12 cellular contexts compared by ENCODE assay signal in the genomic region with DNA sequence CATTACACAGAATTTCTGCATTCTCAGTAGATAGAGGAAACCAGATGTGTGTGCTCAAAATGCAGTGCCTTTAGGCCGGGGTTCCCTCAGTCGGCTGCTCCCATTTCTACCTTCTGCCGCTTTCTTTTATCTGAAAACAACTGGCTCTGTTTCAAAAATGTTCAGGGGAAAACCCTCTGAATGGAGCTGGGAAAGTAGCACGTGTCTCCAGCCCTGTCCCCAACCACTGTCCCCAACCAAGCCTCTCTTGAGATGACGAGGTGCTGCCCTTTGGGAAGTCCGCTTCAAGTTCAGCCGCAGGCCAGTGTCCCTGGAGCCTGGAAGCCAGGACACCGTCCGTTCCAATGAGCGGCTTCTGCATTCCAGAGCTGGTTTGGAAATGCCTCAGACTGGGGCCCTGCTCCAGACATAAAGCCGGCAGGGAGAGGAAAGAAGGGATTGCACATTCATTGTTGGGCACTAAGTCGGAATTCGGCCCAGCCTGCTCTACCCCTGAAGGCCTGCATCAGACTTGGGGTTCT.
DNase-seq lines count a peak whose midpoint lies in the region; TF ChIP-seq lines count a peak whose summit lies in the region.
"Had no signal": no experiment of that assay in that cellular context is flagged by ENCODE, and none has a peak within 500 bp of the region (broad histone marks: within the 10 kb centered on the region; RNA-seq: fewer than 3 reads in every experiment).

No MANE protein-coding gene starts in this region.

- H3K27me3 ChIP-seq in GM23248 (replicated peaks; ENCODE audit: insufficient read depth) (no peaks in the 10 kb centered on the region), kidney epithelial cell (ENCODE audit: control insufficient read depth, insufficient read depth, low read length) (no peaks in the 10 kb centered on the region), smooth muscle cell (ENCODE audit: low read depth) (no peaks in the 10 kb centered on the region), Peyer's patch (no peaks in the 10 kb centered on the region)

- H3K4me2 ChIP-seq in GM23248 (ENCODE audit: unreplicated experiment) (peak overlapping the region; percentile 70), smooth muscle cell (peak overlapping the region; percentile 59)

- H3K4me3 ChIP-seq in GM23248 (peak overlapping the region; percentile 48), cardiac fibroblast (replicated peaks in 1 of 2; ENCODE audit: low read depth in 2 of 2, low read length in 2 of 2) (no peak overlapping the region), kidney epithelial cell (ENCODE audit: low read depth, low read length) (no peak overlapping the region), smooth muscle cell (no peak overlapping the region), Peyer's patch (no peak overlapping the region)

- H3K79me2 ChIP-seq in GM23248 (ENCODE audit: insufficient read depth) (no peaks in the 10 kb centered on the region), smooth muscle cell (ENCODE audit: low read depth) (no peaks in the 10 kb centered on the region)

- H3K27ac ChIP-seq in GM23248: peak overlapping the region; percentile 96
- peak overlapping the region; percentile 82 for H3K27ac ChIP-seq in smooth muscle cell (ENCODE audit: low read depth)
- H3K27ac ChIP-seq in Peyer's patch: no peak overlapping the region

- in situ Hi-C loops in GM23248 (cut with MboI): no loop called here

- H3K9me2 ChIP-seq in GM23248 (ENCODE audit: insufficient read depth): no peaks in the 10 kb centered on the region

- H3K36me3 ChIP-seq in GM23248 (ENCODE audit: low read depth) (no peaks in the 10 kb centered on the region), kidney epithelial cell (ENCODE audit: control insufficient read depth, insufficient read depth, low read length) (no peaks in the 10 kb centered on the region), smooth muscle cell (ENCODE audit: low read depth) (no peaks in the 10 kb centered on the region), Peyer's patch (peaks cover 0 to 29% (median 0%) of the 10 kb centered on the region in 3 donors)

- H3F3A ChIP-seq in GM23248 (ENCODE audit: insufficient read depth) (peaks cover 40% of the 10 kb centered on the region), smooth muscle cell (ENCODE audit: low read depth) (peaks cover 9% of the 10 kb centered on the region)

- TF ChIP-seq CTCF in cardiac fibroblast (IDR thresholded peaks at IDR 0.05; ENCODE audit: low read depth, low read length) (no peak), kidney epithelial cell (IDR thresholded peaks at IDR 0.05; ENCODE audit: insufficient read depth, low read length, poor library complexity, severe bottlenecking) (no peak), smooth muscle cell (IDR thresholded peaks at IDR 0.05; ENCODE audit: borderline replicate concordance, insufficient read depth, poor library complexity, severe bottlenecking) (no peak), Peyer's patch (IDR thresholded peaks at IDR 0.05) (no peak)

- no peak for TF ChIP-seq POLR2A in Peyer's patch (IDR thresholded peaks at IDR 0.05)

- H3K4me1 ChIP-seq in GM23248 (ENCODE audit: insufficient read depth): peaks cover 34% of the 10 kb centered on the region
- H3K4me1 ChIP-seq in smooth muscle cell (ENCODE audit: low read depth): peaks cover 14% of the 10 kb centered on the region
- H3K4me1 ChIP-seq in Peyer's patch: no peaks in the 10 kb centered on the region

- H3K9me3 ChIP-seq in GM23248 (ENCODE audit: low read depth) (no peaks in the 10 kb centered on the region), smooth muscle cell (replicated peaks; ENCODE audit: low read depth) (no peaks in the 10 kb centered on the region), Peyer's patch (no peaks in the 10 kb centered on the region)

- H4K20me1 ChIP-seq in GM23248 (ENCODE audit: insufficient read depth): no peaks in the 10 kb centered on the region
- H4K20me1 ChIP-seq in smooth muscle cell (ENCODE audit: low read depth): peaks cover 10% of the 10 kb centered on the region

- H2AFZ ChIP-seq in GM23248 (peak overlapping the region; percentile 57), smooth muscle cell (ENCODE audit: low read depth) (no peak overlapping the region)

- DNase-seq in GM23248 (peak; percentile 93), cardiac fibroblast (ENCODE audit: low read depth in 2 of 2) (peak; percentile 84), kidney epithelial cell (ENCODE audit: low read depth) (peak; percentile 12), smooth muscle cell (lab: John Stamatoyannopoulos, UW; ENCODE audit: unreplicated experiment) (no peak), Peyer's patch (no peak), OCI-M2 (lab: John Stamatoyannopoulos, UW; ENCODE audit: unreplicated experiment) (no peak), NCI-H748 treated with DMSO at 0.1 percent for 48 hours (lab: John Stamatoyannopoulos, UW) (no peak), LoVo (ENCODE audit: low spot score) (no peak)
- DNase-seq: activated CD4-positive, alpha-beta T cell treated with anti-CD3 and anti-CD28 coated beads, Interleukin-2, amount 10 ng/mL, durations not matched to agents 24 days and 14 days; DND-41; NCI-H2107; SHP77 treated with DMSO at 0.1 percent for 48 hours had no signal

- H3K9ac ChIP-seq in GM23248 (peak overlapping the region; percentile 77), smooth muscle cell (ENCODE audit: low read depth) (no peak overlapping the region)

- WGBS in GM23248 (ENCODE audit: low coverage in 1 of 2, low lambda C conversion rate in 2 of 2, missing lambda C conversion rate in 2 of 2), 2 experiments: 4% methylated on average over 13 of the region's 13 CpGs
- WGBS in smooth muscle cell (ENCODE audit: low lambda C conversion rate): 14% methylated on average over 13 of the region's 13 CpGs

Comparison
In these comparisons a context has a peak if more than half of its experiments do, and no peak if none do; other contexts are left out.
1. DNase-seq: peak in GM23248 (single experiment), cardiac fibroblast (2 of 2) and kidney epithelial cell (single experiment); none in smooth muscle cell (single experiment), Peyer's patch (0 of 3), OCI-M2 (single experiment), NCI-H748 treated with DMSO at 0.1 percent for 48 hours (single experiment) and LoVo (single experiment).
2. H3K27ac ChIP-seq: peak in GM23248 (single experiment) and smooth muscle cell (single experiment); none in Peyer's patch (0 of 4).